10 cellular contexts compared by ENCODE assay signal in genomic region chr3:57077630-57078365, GRCh38. TPM values are rescaled to one million over a fixed set of nuclear protein-coding genes. Genes with fewer than 3 reads are reported as not detected.
DNase-seq lines count a peak whose midpoint lies in the region; ATAC-seq, FAIRE-seq and TF ChIP-seq lines count a peak whose summit lies in the region.
"Had no signal": no experiment of that assay in that cellular context is flagged by ENCODE, and none has a peak within 500 bp of the region (broad histone marks: within the 10 kb centered on the region; RNA-seq: fewer than 3 reads in every experiment).

No MANE protein-coding gene starts in this region.

- peak overlapping the region; percentile 54 for H3K4me3 Mint-ChIP-seq in activated naive CD8-positive, alpha-beta T cell treated with anti-CD3 and anti-CD28 coated beads for 36 hours
- H3K4me3 Mint-ChIP-seq in stimulated activated naive CD8-positive, alpha-beta T cell treated with anti-CD3 and anti-CD28 coated beads, Interleukin-15, Interleukin-2, amounts not matched to agents 100 ng/mL and 50 ng/mL, for 24 hours = peak overlapping the region; percentile 62

- H3K4me2 ChIP-seq in keratinocyte (ENCODE audit: control insufficient read depth, extremely low read depth, insufficient read depth, low read depth, low read length) = peak overlapping the region; percentile 95

- H3K27ac Mint-ChIP-seq in activated naive CD8-positive, alpha-beta T cell treated with anti-CD3 and anti-CD28 coated beads for 36 hours = no peak overlapping the region
- no peak overlapping the region for H3K27ac Mint-ChIP-seq in stimulated activated naive CD8-positive, alpha-beta T cell treated with anti-CD3 and anti-CD28 coated beads, Interleukin-15, Interleukin-2, amounts not matched to agents 100 ng/mL and 50 ng/mL, for 24 hours

- H3K79me2 ChIP-seq in keratinocyte (ENCODE audit: control insufficient read depth, insufficient read depth, low read length) = no peaks in the 10 kb centered on the region

- H3K9me1 ChIP-seq in keratinocyte (ENCODE audit: control insufficient read depth, extremely low read depth, insufficient read depth, low read length) = no peaks in the 10 kb centered on the region

- peaks cover 6% of the 10 kb centered on the region for H3K4me1 Mint-ChIP-seq in activated naive CD8-positive, alpha-beta T cell treated with anti-CD3 and anti-CD28 coated beads for 36 hours
- peaks cover 11% of the 10 kb centered on the region for H3K4me1 Mint-ChIP-seq in stimulated activated naive CD8-positive, alpha-beta T cell treated with anti-CD3 and anti-CD28 coated beads, Interleukin-15, Interleukin-2, amounts not matched to agents 100 ng/mL and 50 ng/mL, for 24 hours (ENCODE audit: low read depth)

- H2AFZ ChIP-seq in keratinocyte (ENCODE audit: control insufficient read depth, low read length) = peak overlapping the region; percentile 95

- H3K36me3 ChIP-seq in keratinocyte (ENCODE audit: control insufficient read depth in 2 of 2, extremely low read depth in 1 of 2, insufficient read depth in 2 of 2, low read length in 2 of 2) = peaks cover 0 to 2% of the 10 kb centered on the region in 2 experiments

- ATAC-seq in HG03432 (IDR thresholded peaks at IDR 0.05; ENCODE audit: unreplicated experiment) (peak; percentile 28), HG03439 (IDR thresholded peaks at IDR 0.05; ENCODE audit: unreplicated experiment) (no peak), HG02642 (IDR thresholded peaks at IDR 0.05; ENCODE audit: poor library complexity, unreplicated experiment) (no peak)

- H3K27me3 Mint-ChIP-seq in activated naive CD8-positive, alpha-beta T cell treated with anti-CD3 and anti-CD28 coated beads for 36 hours = peaks cover 62% of the 10 kb centered on the region
- H3K27me3 Mint-ChIP-seq in stimulated activated naive CD8-positive, alpha-beta T cell treated with anti-CD3 and anti-CD28 coated beads, Interleukin-15, Interleukin-2, amounts not matched to agents 100 ng/mL and 50 ng/mL, for 24 hours = peaks cover 63% of the 10 kb centered on the region

- dilution Hi-C loops in keratinocyte (cut with MboI; ENCODE audit: extremely low pct_ligation_motif_present, low sequenced_read_pairs) = loop anchor here (25.0 kb wide), 1 partner anchor 90 kb away; no protein-coding TSS in a partner anchor

- no peaks in the 10 kb centered on the region for H4K20me1 ChIP-seq in keratinocyte (ENCODE audit: control insufficient read depth, extremely low read depth, insufficient read depth, low read length)

- FAIRE-seq in keratinocyte (lab: Jason Lieb, UNC) = no peak

- DNase-seq in activated naive CD8-positive, alpha-beta T cell treated with anti-CD3 and anti-CD28 coated beads for 36 hours = no peak
- DNase-seq in keratinocyte (ENCODE audit: low read depth, low spot score) (no peak), HUDEP-2 (lab: John Stamatoyannopoulos, UW; ENCODE audit: unreplicated experiment in 76 of 76) (no peak), NCI-H510A (lab: John Stamatoyannopoulos, UW) (no peak)

- H3K9ac ChIP-seq in keratinocyte (ENCODE audit: control insufficient read depth, extremely low read depth, insufficient read depth, low read length) = peak overlapping the region; percentile 78

- H3K36me3 Mint-ChIP-seq in activated naive CD8-positive, alpha-beta T cell treated with anti-CD3 and anti-CD28 coated beads for 36 hours = no peaks in the 10 kb centered on the region
- no peaks in the 10 kb centered on the region for H3K36me3 Mint-ChIP-seq in stimulated activated naive CD8-positive, alpha-beta T cell treated with anti-CD3 and anti-CD28 coated beads, Interleukin-15, Interleukin-2, amounts not matched to agents 100 ng/mL and 50 ng/mL, for 24 hours (ENCODE audit: low read depth)

- peak overlapping the region; percentile 67 to 80 (median 80) for H3K4me3 ChIP-seq in keratinocyte (ENCODE audit: control insufficient read depth in 2 of 3, extremely low read depth in 1 of 3, insufficient read depth in 2 of 3, low read depth in 1 of 3, low read length in 3 of 3)

- no peak overlapping the region for H3K27ac ChIP-seq in keratinocyte (ENCODE audit: control insufficient read depth, insufficient read depth, low read length)
- H3K27ac ChIP-seq: epithelial cell of prostate had no signal

- no peaks in the 10 kb centered on the region for H3K27me3 ChIP-seq in keratinocyte (ENCODE audit: control insufficient read depth, extremely low read depth, insufficient read depth, low read length)

- H3K9me3 ChIP-seq in keratinocyte (ENCODE audit: control insufficient read depth, low read depth, low read length) = no peaks in the 10 kb centered on the region

- H3K9me3 Mint-ChIP-seq in activated naive CD8-positive, alpha-beta T cell treated with anti-CD3 and anti-CD28 coated beads for 36 hours = no peaks in the 10 kb centered on the region
- H3K9me3 Mint-ChIP-seq in stimulated activated naive CD8-positive, alpha-beta T cell treated with anti-CD3 and anti-CD28 coated beads, Interleukin-15, Interleukin-2, amounts not matched to agents 100 ng/mL and 50 ng/mL, for 24 hours = no peaks in the 10 kb centered on the region

- no peak for TF ChIP-seq CTCF in keratinocyte (optimal IDR thresholded peaks at IDR 0.05 in 1 of 3, IDR thresholded peaks at IDR 0.05 in 1 of 3, conservative IDR thresholded peaks at IDR 0.05 in 1 of 3; ENCODE audit: extremely low read depth in 1 of 3, insufficient read depth in 2 of 3, low read length in 3 of 3)

- peaks cover 13% of the 10 kb centered on the region for H3K4me1 ChIP-seq in keratinocyte (ENCODE audit: control insufficient read depth, extremely low read depth, insufficient read depth, low read length)

RNA-seq across cellular contexts. Expression of gene SPATA12, which starts 17.3 kb away (rescaled TPM):
- not detected for total RNA-seq in activated naive CD8-positive, alpha-beta T cell treated with anti-CD3 and anti-CD28 coated beads for 36 hours
- polyA plus RNA-seq in keratinocyte = 0.08 to 0.09 TPM (median 0.08 TPM) in 3 replicates
- polyA plus RNA-seq in keratinocyte (2011; ENCODE audit: low read depth) = not detected
- 0.11 TPM in 1 of 2 replicates, not detected in the other for polyA plus RNA-seq in keratinocyte (2011; cell fraction: cytosol; rRNA removed)
- 0.13 and 0.16 TPM in 2 replicates for polyA plus RNA-seq in keratinocyte (2011; cell fraction: nucleus; rRNA removed)
- polyA plus RNA-seq in keratinocyte (2012; ENCODE audit: low replicate concordance) = 0.05 and 0.17 TPM in 2 replicates
- polyA minus RNA-seq in keratinocyte = 0.06 TPM in 1 of 3 replicates, not detected in the others
- not detected for polyA minus RNA-seq in keratinocyte (2011; cell fraction: cytosol; rRNA and poly(A)+ RNA removed)
- not detected in 2 replicates for polyA minus RNA-seq in keratinocyte (2011; cell fraction: nucleus; rRNA and poly(A)+ RNA removed)
- total RNA-seq: RPMI7951 had no signal
